In genomic region chr5:21397693-21398092, GRCh38 we compare ENCODE assay signal across 18 cellular contexts.
DNase-seq lines count a peak whose midpoint lies in the region; ATAC-seq lines count a peak whose summit lies in the region.
"Had no signal": no experiment of that assay in that cellular context is flagged by ENCODE, and none has a peak within 500 bp of the region (broad histone marks: within the 10 kb centered on the region; RNA-seq: fewer than 3 reads in every experiment).

No MANE protein-coding gene starts in this region.

- DNase-seq in LoVo (ENCODE audit: low spot score) (no peak), cerebellum (ENCODE audit: low spot score) (no peak), SKM-1 treated with dmso at 0.1 percent for 144 hours (lab: John Stamatoyannopoulos, UW; ENCODE audit: unreplicated experiment) (no peak)
- DNase-seq in NK-92 treated with Interleukin-12 subunit alpha and Interleukin-12 subunit beta, amount 100 ng/mL, for 24 hours (lab: John Stamatoyannopoulos, UW), result no peak
- DNase-seq: activated CD8-positive, alpha-beta T cell treated with anti-CD3 and anti-CD28 coated beads, Interleukin-2, amount 10 ng/mL, durations not matched to agents 7 days and 5 days; activated naive CD4-positive, alpha-beta T cell treated with anti-CD3 and anti-CD28 coated beads, Interleukin-2, amount 50 U/mL, for 16 hours; activated T-cell treated with anti-CD3 and anti-CD28 coated beads, Interleukin-2, amount 50 U/mL, for 4 hours; CD8-positive, alpha-beta T cell; erythroblast; hippocampal formation; NCI-H1417 treated with DMSO at 0.1 percent for 48 hours; NCI-H2107; stimulated activated CD4-positive, alpha-beta T cell treated with anti-CD3 and anti-CD28 coated beads, Interleukin-4, amount 100 ng/mL, for 24 hours; T1000 had no signal

- ATAC-seq in GM19324 (IDR thresholded peaks at IDR 0.05; ENCODE audit: low FRiP score, unreplicated experiment) (peak; percentile 62), HG02798 (IDR thresholded peaks at IDR 0.05; ENCODE audit: poor library complexity, unreplicated experiment) (peak; percentile 42), HG03439 (IDR thresholded peaks at IDR 0.05; ENCODE audit: unreplicated experiment) (peak; percentile 83)
- ATAC-seq: activated CD4-positive, CD25-positive, alpha-beta regulatory T cell treated with anti-CD3 and anti-CD28 coated beads, Interleukin-2, amount 50 U/mL, for 24 hours; activated CD8-positive, alpha-beta T cell treated with anti-CD3 and anti-CD28 coated beads, Interleukin-2, amount 10 ng/mL, durations not matched to agents 7 days and 5 days; CD8-positive, alpha-beta T cell had no signal
